In the genomic region with DNA sequence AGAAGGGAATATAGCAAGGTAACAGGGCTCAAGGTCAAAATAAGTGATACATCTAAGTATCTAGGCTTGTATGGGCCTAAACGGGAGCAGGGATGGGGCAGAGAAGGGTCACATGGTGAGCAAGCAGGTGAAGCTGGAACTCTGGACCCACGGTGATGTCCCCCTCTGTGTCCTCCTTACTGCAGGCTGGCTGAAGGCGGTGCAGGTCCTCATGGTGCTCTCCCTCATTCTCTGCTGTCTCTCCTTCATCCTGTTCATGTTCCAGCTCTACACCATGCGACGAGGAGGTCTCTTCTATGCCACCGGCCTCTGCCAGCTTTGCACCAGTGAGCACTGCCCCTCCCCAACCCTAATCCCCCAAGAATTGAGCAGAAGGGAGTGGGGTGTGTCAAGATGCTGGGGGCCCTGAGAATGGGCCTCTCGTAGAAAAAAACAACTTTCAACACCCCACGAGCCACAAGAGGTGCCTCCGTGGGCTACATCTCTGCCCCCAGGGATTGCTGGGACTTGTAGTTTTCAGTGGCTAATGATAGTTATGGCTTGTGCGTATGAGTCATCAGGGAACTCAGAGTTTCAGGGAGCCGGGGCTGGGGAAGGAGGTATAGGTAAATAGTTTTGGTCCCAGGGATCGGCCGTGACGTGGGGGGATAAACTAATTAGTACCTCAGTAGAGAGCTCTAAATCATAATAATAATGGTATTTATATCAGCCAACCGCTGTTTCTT, we compare ENCODE assay signal across 9 cellular contexts. TPM values are rescaled to one million over a fixed set of nuclear protein-coding genes. Genes with fewer than 3 reads are reported as not detected.
DNase-seq lines count a peak whose midpoint lies in the region; ATAC-seq, FAIRE-seq and TF ChIP-seq lines count a peak whose summit lies in the region.
"Had no signal": no experiment of that assay in that cellular context is flagged by ENCODE, and none has a peak within 500 bp of the region (broad histone marks: within the 10 kb centered on the region; RNA-seq: fewer than 3 reads in every experiment).

No MANE protein-coding gene starts in this region.

- H3K4me1 ChIP-seq in OCI-LY7 (ENCODE audit: insufficient read depth, low read length, poor library complexity, severe bottlenecking) (peaks cover 60% of the 10 kb centered on the region), thyroid gland (peaks cover 25 to 50% of the 10 kb centered on the region in 2 donors)

- in situ Hi-C loops in GM13976 (cut with MboI; ENCODE audit: low sequenced_read_pairs, unreplicated experiment), result no loop called here

- BruUV-seq in OCI-LY7 (replicated peaks; lab: Mats Ljungman, UMichigan), result no TSS peak

- POLR2A ChIA-PET in OCI-LY7 (lab: Charles Lee), result interaction anchor here (0.6 to 2.3 kb wide), 4 partner anchors 8 to 1692 kb away, joined by 3 to 15 read pairs (median 4); a partner anchor contains a TSS

- no peaks in the 10 kb centered on the region for H3K79me2 ChIP-seq in OCI-LY7 (ENCODE audit: insufficient read depth, low read depth, low read length)

- TF ChIP-seq CTCF in GM13976 (IDR thresholded peaks at IDR 0.05; ENCODE audit: borderline replicate concordance, control extremely low read depth, extremely low read depth, insufficient read depth, missing control alignments) (no peak), OCI-LY7 (conservative IDR thresholded peaks at IDR 0.05; ENCODE audit: low read length) (no peak), thyroid gland (IDR thresholded peaks at IDR 0.05) (no peak)

- WGBS in thyroid gland, 2 donors, result 75 to 77% methylated on average over 15 of the region's 15 CpGs

- CTCF ChIA-PET in OCI-LY7 (lab: Charles Lee; ENCODE audit: unreplicated experiment), result interaction anchor here (0.9 kb wide), 1 partner anchor 8 kb away, joined by 8 read pairs; no protein-coding TSS in a partner anchor

- no peaks in the 10 kb centered on the region for H4K20me1 ChIP-seq in OCI-LY7 (ENCODE audit: insufficient read depth, low read length)

- H3K27ac Mint-ChIP-seq in activated naive CD8-positive, alpha-beta T cell treated with anti-CD3 and anti-CD28 coated beads, Interleukin-2, amount 50 U/mL, for 24 hours, result peak overlapping the region; percentile 84

- FAIRE-seq in urothelium cell line (lab: Jason Lieb, UNC), result no peak

- DNase-seq in GM13976 (ENCODE audit: low spot score) (peak; percentile 52), OCI-LY7 (ENCODE audit: low spot score) (peak; percentile 64), kidney glomerular epithelial cell (lab: John Stamatoyannopoulos, UW) (peak; percentile 20), thyroid gland (no peak), urothelium cell line (ENCODE audit: low spot score) (no peak)
- DNase-seq in activated naive CD8-positive, alpha-beta T cell treated with anti-CD3 and anti-CD28 coated beads, Interleukin-2, amount 50 U/mL, for 24 hours, result peak; percentile 51

- H3K4me1 Mint-ChIP-seq in activated naive CD8-positive, alpha-beta T cell treated with anti-CD3 and anti-CD28 coated beads, Interleukin-2, amount 50 U/mL, for 24 hours, result peaks cover 78% of the 10 kb centered on the region

- H3K9me3 Mint-ChIP-seq in activated naive CD8-positive, alpha-beta T cell treated with anti-CD3 and anti-CD28 coated beads, Interleukin-2, amount 50 U/mL, for 24 hours, result no peaks in the 10 kb centered on the region

- no peak for TF ChIP-seq POLR2A in thyroid gland (IDR thresholded peaks at IDR 0.05)

- no peaks in the 10 kb centered on the region for H3K9me2 ChIP-seq in OCI-LY7 (ENCODE audit: insufficient read depth, low read length)

- no peaks in the 10 kb centered on the region for H3K27me3 ChIP-seq in thyroid gland

- no peaks in the 10 kb centered on the region for H3K27me3 Mint-ChIP-seq in activated naive CD8-positive, alpha-beta T cell treated with anti-CD3 and anti-CD28 coated beads, Interleukin-2, amount 50 U/mL, for 24 hours

- H3K27ac ChIP-seq in OCI-LY7 (ENCODE audit: low read depth, low read length, poor library complexity, severe bottlenecking), result peak overlapping the region; percentile 78
- H3K27ac ChIP-seq in thyroid gland, result peak overlapping the region in 2 of 3 donors; percentile 89 to 93

- intact Hi-C loops in OCI-LY7 (cut with micrococcal nuclease; ENCODE audit: unreplicated experiment), result no loop called here
- intact Hi-C loops in thyroid gland (cut with DNase I), result no loop called here

- peak overlapping the region; percentile 70 for H3K4me3 ChIP-seq in OCI-LY7 (ENCODE audit: low read depth, low read length, poor library complexity, severe bottlenecking)
- H3K4me3 ChIP-seq in thyroid gland (replicated peaks in 1 of 3), result no peak overlapping the region

- no peak for ATAC-seq in activated naive CD8-positive, alpha-beta T cell treated with anti-CD3 and anti-CD28 coated beads, Interleukin-2, amount 50 U/mL, for 24 hours
- no peak for ATAC-seq in HG02642 (IDR thresholded peaks at IDR 0.05; ENCODE audit: poor library complexity, unreplicated experiment)
- no peak for ATAC-seq in HG03196 (IDR thresholded peaks at IDR 0.05; ENCODE audit: unreplicated experiment)

- peak overlapping the region; percentile 73 for H3K4me3 Mint-ChIP-seq in activated naive CD8-positive, alpha-beta T cell treated with anti-CD3 and anti-CD28 coated beads, Interleukin-2, amount 50 U/mL, for 24 hours

- H3K36me3 Mint-ChIP-seq in activated naive CD8-positive, alpha-beta T cell treated with anti-CD3 and anti-CD28 coated beads, Interleukin-2, amount 50 U/mL, for 24 hours (ENCODE audit: low read depth), result peaks cover 51% of the 10 kb centered on the region

- peak overlapping the region; percentile 86 for H2AFZ ChIP-seq in OCI-LY7 (ENCODE audit: low read length)

- peak overlapping the region; percentile 83 for H3K4me2 ChIP-seq in OCI-LY7 (ENCODE audit: low read length)

- H3K36me3 ChIP-seq in OCI-LY7 (ENCODE audit: insufficient read depth, low read length) (peaks cover 7% of the 10 kb centered on the region), thyroid gland (no peaks in the 10 kb centered on the region)

- H3K9me3 ChIP-seq in OCI-LY7 (ENCODE audit: low read length), result peaks cover 7% of the 10 kb centered on the region; the same call in 1 of the 2 replicates
- no peaks in the 10 kb centered on the region for H3K9me3 ChIP-seq in thyroid gland

RNA-seq across cellular contexts. Expression of a gene that starts 4.0 kb away (rescaled TPM):
- 14.5 and 33.8 TPM in 2 replicates for total RNA-seq in OCI-LY7 (2014; rRNA removed; shearing (Covaris generic))
- 21.1 and 23.1 TPM in 2 replicates for total RNA-seq in OCI-LY7 (2022)
- 10 to 100 TPM; 14.0 to 19.3 (median 14.9) TPM for total RNA-seq in thyroid gland

RNA-seq across cellular contexts. Expression of a gene that starts 34.4 kb away (rescaled TPM):
- 18.2 and 31.1 TPM in 2 replicates for total RNA-seq in OCI-LY7 (2014; rRNA removed; shearing (Covaris generic))
- total RNA-seq in OCI-LY7 (2022) (31.4 and 37.9 TPM in 2 replicates), thyroid gland (10 to 100 TPM in 1 of 4 donors, 1 to 10 TPM in 3; 6.3 to 12.6 (median 9.2) TPM)

RNA-seq across cellular contexts. Expression of a gene that starts 34.8 kb away (rescaled TPM):
- 0.38 and 0.51 TPM in 2 replicates for total RNA-seq in OCI-LY7 (2014; rRNA removed; shearing (Covaris generic))
- total RNA-seq in OCI-LY7 (2022), result 1.0 and 1.2 TPM in 2 replicates
- total RNA-seq in thyroid gland, result not detected
- total RNA-seq: T-helper 2 cell treated with Interferon-gamma antibody and Interleukin-4, amounts not matched to agents 100 ng/mL and 5 ng/mL, for 36 hours had no signal

RNA-seq across cellular contexts. Expression of a gene that starts 59.4 kb away (rescaled TPM):
- not detected in 2 replicates for total RNA-seq in OCI-LY7 (2014; rRNA removed; shearing (Covaris generic))
- total RNA-seq in OCI-LY7 (2022), result not detected in 2 replicates
- total RNA-seq in thyroid gland, result 10 to 100 TPM in 1 of 4 donors, 1 to 10 TPM in 3; 5.3 to 11.7 (median 6.1) TPM

Comparison
In these comparisons a context has a peak if more than half of its experiments do, and no peak if none do; other contexts are left out.
1. DNase-seq: peak in GM13976 (single experiment), OCI-LY7 (single experiment), activated naive CD8-positive, alpha-beta T cell treated with anti-CD3 and anti-CD28 coated beads, Interleukin-2, amount 50 U/mL, for 24 hours (single experiment) and kidney glomerular epithelial cell (single experiment); none in thyroid gland (0 of 2) and urothelium cell line (single experiment).